Comparison of ENCODE assay signal across 10 cellular contexts in genomic region chr11:113274708-113275582, GRCh38. TPM values are rescaled to one million over a fixed set of nuclear protein-coding genes. Genes with fewer than 3 reads are reported as not detected.
A peak's percentile ranks its signal among the peaks of the same experiment; 100 is the strongest.
DNase-seq lines count a peak whose midpoint lies in the region; ATAC-seq, FAIRE-seq and TF ChIP-seq lines count a peak whose summit lies in the region.
"Had no signal": no experiment of that assay in that cellular context is flagged by ENCODE, and none has a peak within 500 bp of the region (broad histone marks: within the 10 kb centered on the region; RNA-seq: fewer than 3 reads in every experiment).

No MANE protein-coding gene starts in this region.

- H3K36me3 ChIP-seq in K562 (ENCODE audit: control insufficient read depth, insufficient read depth, low read length) (no peaks in the 10 kb centered on the region), HepG2 (replicated peaks in 1 of 2; ENCODE audit: control insufficient read depth in 1 of 2, insufficient read depth in 2 of 2, low read length in 2 of 2) (no peaks in the 10 kb centered on the region), osteoblast (ENCODE audit: insufficient read depth, low read length) (no peaks in the 10 kb centered on the region), hepatocyte (replicated peaks; ENCODE audit: insufficient read depth, low read depth) (no peaks in the 10 kb centered on the region)

- POLR2A ChIA-PET in K562 (lab: Yijun Ruan, JAX) (interaction anchor here (0.6 to 0.7 kb wide), 2 partner anchors 73 to 718 kb away, joined by 4 read pairs; no protein-coding TSS in a partner anchor), HepG2 (lab: Yijun Ruan, JAX) (no interaction called here)

- H3K9me2 ChIP-seq in hepatocyte (replicated peaks; ENCODE audit: insufficient read depth), result no peaks in the 10 kb centered on the region

- intact Hi-C loops in K562 (cut with micrococcal nuclease), result no loop called here
- intact Hi-C loops in HepG2 (cut with micrococcal nuclease; ENCODE audit: unreplicated experiment), result no loop called here

- CTCF ChIA-PET in K562 (lab: Yijun Ruan, JAX; ENCODE audit: low intra/inter-chr PET ratio) (no interaction called here), HepG2 (lab: Yijun Ruan, JAX; ENCODE audit: low intra/inter-chr PET ratio, low total read pairs) (no interaction called here)

- H3K79me2 ChIP-seq in K562 (ENCODE audit: control insufficient read depth, insufficient read depth, low read length) (no peaks in the 10 kb centered on the region), HepG2 (ENCODE audit: insufficient read depth, low read length) (no peaks in the 10 kb centered on the region), osteoblast (ENCODE audit: insufficient read depth, low read length) (no peaks in the 10 kb centered on the region), hepatocyte (no peaks in the 10 kb centered on the region)

- H3K9me3 ChIP-seq in K562 (replicated peaks; ENCODE audit: control insufficient read depth, insufficient read depth, low read depth, low read length) (no peaks in the 10 kb centered on the region), HepG2 (ENCODE audit: low read length) (no peaks in the 10 kb centered on the region), osteoblast (ENCODE audit: low read depth, low read length) (no peaks in the 10 kb centered on the region), hepatocyte (ENCODE audit: low read depth) (no peaks in the 10 kb centered on the region)

- BruUV-seq in K562 (replicated peaks; lab: Mats Ljungman, UMichigan), result no TSS peak
- BruUV-seq in HepG2 (replicated peaks; lab: Mats Ljungman, UMichigan), result no TSS peak

- peaks cover 37 to 58% of the 10 kb centered on the region in 2 experiments for H3K27me3 ChIP-seq in K562 (ENCODE audit: control insufficient read depth in 2 of 2, insufficient read depth in 2 of 2, low read length in 2 of 2)
- H3K27me3 ChIP-seq in HepG2 (ENCODE audit: control insufficient read depth in 1 of 2, insufficient read depth in 2 of 2, low read length in 2 of 2), result peaks cover 0 to 3% of the 10 kb centered on the region in 2 experiments; a peak in 2 of 5 replicates
- no peaks in the 10 kb centered on the region for H3K27me3 ChIP-seq in osteoblast (ENCODE audit: insufficient read depth, low read length)
- H3K27me3 ChIP-seq in hepatocyte, result no peaks in the 10 kb centered on the region

- 3% methylated on average over 17 of the region's 19 CpGs for WGBS in K562 (ENCODE audit: insufficient coverage, low coverage, missing lambda C conversion rate)
- 60% methylated on average over 19 of the region's 19 CpGs for WGBS in HepG2 (ENCODE audit: low lambda C conversion rate)
- WGBS in hepatocyte (ENCODE audit: low lambda C conversion rate, missing lambda C conversion rate), result 91% methylated on average over 19 of the region's 19 CpGs

- ATAC-seq in K562 (peak; percentile 56), HepG2 (peak; percentile 76), HG03025 (IDR thresholded peaks at IDR 0.05; ENCODE audit: low FRiP score, unreplicated experiment) (no peak)

- TF ChIP-seq RAD21 in K562 (CRISPR knock-in tag; conservative IDR thresholded peaks at IDR 0.05 in 1 of 2, IDR thresholded peaks at IDR 0.05 in 1 of 2) (0 out of 4 replicates have a peak, but pooled peaks of 1 of the 2 experiments have one; percentile 8), HepG2 (CRISPR knock-in tag; IDR thresholded peaks at IDR 0.05) (no peak)

- H3K4me2 ChIP-seq in K562 (ENCODE audit: insufficient read depth, low read length) (peak overlapping the region; percentile 55), HepG2 (ENCODE audit: low read depth, low read length) (no peak overlapping the region), osteoblast (ENCODE audit: insufficient read depth, low read length) (no peak overlapping the region), hepatocyte (no peak overlapping the region)

- peak overlapping the region; percentile 68 for H2AFZ ChIP-seq in K562 (ENCODE audit: low read depth, low read length)
- no peak overlapping the region for H2AFZ ChIP-seq in HepG2 (ENCODE audit: low read length)
- H2AFZ ChIP-seq in osteoblast (ENCODE audit: low read length), result no peak overlapping the region
- no peak overlapping the region for H2AFZ ChIP-seq in hepatocyte

- H3K9ac ChIP-seq in K562 (ENCODE audit: insufficient read depth in 1 of 2, low read depth in 2 of 2, low read length in 2 of 2), result peak overlapping the region in 1 of 2 experiments; percentile 35; a peak in 1 of 4 replicates
- H3K9ac ChIP-seq in HepG2 (ENCODE audit: insufficient read depth, low read depth, low read length), result no peak overlapping the region

- TF ChIP-seq EP300 in K562 (IDR thresholded peaks at IDR 0.05; ENCODE audit: low read length) (no peak), HepG2 (IDR thresholded peaks at IDR 0.05; ENCODE audit: low read depth in 2 of 2, low read length in 2 of 2) (no peak), HepG2 (CRISPR knock-in tag; IDR thresholded peaks at IDR 0.05; ENCODE audit: borderline replicate concordance) (no peak)

- TF ChIP-seq POLR2A in K562 (conservative IDR thresholded peaks at IDR 0.05), result no peak
- no peak for TF ChIP-seq POLR2A in HepG2 (IDR thresholded peaks at IDR 0.05; ENCODE audit: insufficient read depth in 1 of 2, low read depth in 2 of 2, low read length in 2 of 2)

- peak; percentile 4 for DNase-seq in Caki2 (ENCODE audit: low read depth)
- DNase-seq in LHCN-M2 (ENCODE audit: low read depth), result peak; percentile 31
- peak in 1 of 4 experiments; percentile 14 for DNase-seq in K562 (ENCODE audit: extremely low read depth in 1 of 4, low spot score in 3 of 4)
- DNase-seq in HepG2 (ENCODE audit: low spot score), result no peak
- DNase-seq in osteoblast (ENCODE audit: insufficient read length, low spot score, missing footprints), result no peak
- no peak for DNase-seq in hepatocyte (ENCODE audit: low spot score)
- no peak for DNase-seq in activated effector memory CD4-positive, alpha-beta T cell treated with Interleukin-2 at 50 U/mL for 16 hours
- DNase-seq: activated naive CD4-positive, alpha-beta T cell treated with anti-CD3 and anti-CD28 coated beads for 36 hours; NCI-H774 had no signal

- TF ChIP-seq CTCF in K562 (IDR thresholded peaks at IDR 0.05 in 2 of 3, conservative IDR thresholded peaks at IDR 0.05 in 1 of 3; ENCODE audit: insufficient read depth in 2 of 3, low read depth in 1 of 3, low read length in 3 of 3), result peak in 2 of 3 experiments; percentile 21 to 27; a peak in 1 of 6 replicates
- TF ChIP-seq CTCF in HepG2 (CRISPR knock-in tag; IDR thresholded peaks at IDR 0.05), result 0 out of 2 replicates have a peak, but pooled peaks have one; percentile 19
- no peak for TF ChIP-seq CTCF in osteoblast (IDR thresholded peaks at IDR 0.05; ENCODE audit: extremely low read depth, low read depth, low read length)
- no peak for TF ChIP-seq CTCF in hepatocyte (IDR thresholded peaks at IDR 0.05; ENCODE audit: poor library complexity)

- in situ Hi-C loops in Caki2 (cut with HindIII; ENCODE audit: low pct_unique_long_range_greater_than_20kb, low sequenced_read_pairs) (no loop called here), K562 (cut with MboI) (no loop called here), HepG2 (cut with HindIII; ENCODE audit: extremely low pct_ligation_motif_present, low pct_unique_long_range_greater_than_20kb) (loop anchor here (25.0 kb wide), 1 partner anchor 438 kb away; no protein-coding TSS in a partner anchor)

- no peak for FAIRE-seq in K562 (lab: Jason Lieb, UNC)
- FAIRE-seq in HepG2 (lab: Jason Lieb, UNC), result no peak

- H4K20me1 ChIP-seq in K562 (replicated peaks; ENCODE audit: control insufficient read depth, insufficient read depth, low read length), result no peaks in the 10 kb centered on the region
- no peaks in the 10 kb centered on the region for H4K20me1 ChIP-seq in HepG2 (ENCODE audit: insufficient read depth, low read length)
- H4K20me1 ChIP-seq in osteoblast (ENCODE audit: insufficient read depth, low read length), result no peaks in the 10 kb centered on the region
- no peaks in the 10 kb centered on the region for H4K20me1 ChIP-seq in hepatocyte (ENCODE audit: insufficient read depth, poor library complexity, severe bottlenecking)

- H3K27ac ChIP-seq in K562 (ENCODE audit: extremely low read depth, low read depth, low read length) (no peak overlapping the region), HepG2 (ENCODE audit: extremely low read length, insufficient read depth, low read length) (no peak overlapping the region), osteoblast (ENCODE audit: low read depth, low read length) (no peak overlapping the region), hepatocyte (no peak overlapping the region)

- peak overlapping the region; percentile 13; the same call in 1 of the 2 replicates for H3K4me3 ChIP-seq in K562
- H3K4me3 ChIP-seq in HepG2 (replicated peaks in 1 of 3; ENCODE audit: insufficient read depth in 1 of 3, low read depth in 2 of 3, low read length in 3 of 3), result no peak overlapping the region
- H3K4me3 ChIP-seq in osteoblast (ENCODE audit: insufficient read depth, low read length), result no peak overlapping the region
- no peak overlapping the region for H3K4me3 ChIP-seq in hepatocyte

- no peaks in the 10 kb centered on the region for H3K9me1 ChIP-seq in K562 (ENCODE audit: control insufficient read depth, insufficient read depth, low read length)

- H3K4me1 ChIP-seq in K562 (replicated peaks in 1 of 2; ENCODE audit: control insufficient read depth in 2 of 2, insufficient read depth in 2 of 2, low read length in 2 of 2) (no peaks in the 10 kb centered on the region), HepG2 (ENCODE audit: insufficient read depth, low read length) (no peaks in the 10 kb centered on the region), osteoblast (ENCODE audit: insufficient read depth, low read length) (no peaks in the 10 kb centered on the region), hepatocyte (ENCODE audit: insufficient read depth) (no peaks in the 10 kb centered on the region)

RNA-seq across cellular contexts. Expression of gene TTC12, which starts 39.4 kb away (rescaled TPM):
- 7.8 and 16.5 TPM in 2 replicates for total RNA-seq in Caki2 (2014; rRNA removed; shearing (Covaris generic); ENCODE audit: low replicate concordance)
- total RNA-seq in LHCN-M2 (2014; rRNA removed) (14.0 and 15.2 TPM in 2 replicates), K562 (2014; rRNA removed) (10.0 and 18.9 TPM in 2 replicates), K562 (2014; rRNA removed; fragmentation: Illumina TruSeq; extraction: Trizol) (15.1 and 15.3 TPM in 2 replicates), K562 (2015; rRNA removed; fragmentation: Illumina TruSeq; extraction: Trizol) (16.0 and 18.9 TPM in 2 replicates), K562 (2021) (8.4 and 8.5 TPM in 2 replicates), HepG2 (2016; rRNA removed; fragmentation: Illumina TruSeq; extraction: Trizol) (11.6 and 13.3 TPM in 2 replicates), osteoblast (21.4 and 23.9 TPM in 2 replicates), hepatocyte (10.5 and 12.4 TPM in 2 replicates)
- 8.1 TPM for polyA plus RNA-seq in LHCN-M2 (2012)
- total RNA-seq in K562 (2011; cell fraction: chromatin; rRNA removed; ENCODE audit: low replicate concordance), result 28.3 and 44.1 TPM in 2 replicates
- 12.5 and 15.3 TPM in 2 replicates for total RNA-seq in K562 (2011; cell fraction: nucleolus; rRNA removed)
- 13.1 and 21.4 TPM in 2 replicates for total RNA-seq in K562 (2011; cell fraction: nucleoplasm; rRNA removed)
- polyA plus RNA-seq in K562 (2011; rRNA removed) (10.2 and 13.4 TPM in 2 replicates), K562 (2014; fragmentation: Illumina TruSeq; extraction: Trizol) (12.1 and 14.0 TPM in 2 replicates), K562 (2014; fragmentation: Nextera tagmentation; extraction: Ambion mirVana) (1 to 10 TPM; 5.1 to 9.1 TPM), K562 (2014; rRNA removed) (9.4 and 19.9 TPM in 2 replicates), HepG2 (2011; rRNA removed) (4.0 and 5.4 TPM in 2 replicates), hepatocyte (9.2 and 9.4 TPM in 2 replicates)
- polyA plus RNA-seq in K562 (2011; cell fraction: cytosol; rRNA removed), result 4.3 and 4.8 TPM in 2 replicates
- polyA plus RNA-seq in K562 (2011; cell fraction: nucleus; rRNA removed), result 37.7 and 40.7 TPM in 2 replicates
- polyA plus RNA-seq in K562 (2012), result 7.1 and 9.9 TPM in 2 replicates
- polyA minus RNA-seq in K562 (2011; rRNA and poly(A)+ RNA removed), result 13.0 and 20.5 TPM in 2 replicates
- polyA minus RNA-seq in K562 (2011; cell fraction: cytosol; rRNA and poly(A)+ RNA removed), result 2.5 and 7.3 TPM in 2 replicates
- 26.5 and 41.2 TPM in 2 replicates for polyA minus RNA-seq in K562 (2011; cell fraction: nucleus; rRNA and poly(A)+ RNA removed)
- total RNA-seq in HepG2 (2016; cell fraction: cytosol; rRNA removed; fragmentation: Illumina TruSeq; extraction: Trizol; ENCODE audit: low read depth), result 1.5 and 4.2 TPM in 2 replicates
- total RNA-seq in HepG2 (2016; cell fraction: insoluble cytoplasmic fraction; rRNA removed; fragmentation: Illumina TruSeq; extraction: Trizol), result 10.8 and 17.7 TPM in 2 replicates
- 2.4 and 3.7 TPM in 2 replicates for total RNA-seq in HepG2 (2016; cell fraction: membrane; rRNA removed; fragmentation: Illumina TruSeq; extraction: Trizol)
- total RNA-seq in HepG2 (2016; cell fraction: nucleus; rRNA removed; fragmentation: Illumina TruSeq; extraction: Trizol), result 19.9 and 22.6 TPM in 2 replicates
- 1.7 and 2.4 TPM in 2 replicates for polyA plus RNA-seq in HepG2 (2011; cell fraction: cytosol; rRNA removed)
- 13.0 and 16.1 TPM in 2 replicates for polyA plus RNA-seq in HepG2 (2011; cell fraction: nucleus; rRNA removed)
- 2.4 and 3.4 TPM in 2 replicates for polyA plus RNA-seq in HepG2 (2012)
- 0.66 and 1.2 TPM in 2 replicates for polyA plus RNA-seq in HepG2 (2016; cell fraction: cytosol; fragmentation: Illumina TruSeq; extraction: Trizol; ENCODE audit: low read depth)
- polyA plus RNA-seq in HepG2 (2016; cell fraction: insoluble cytoplasmic fraction; fragmentation: Illumina TruSeq; extraction: Trizol; ENCODE audit: low read depth), result 7.8 and 11.9 TPM in 2 replicates
- 1.2 and 1.5 TPM in 2 replicates for polyA plus RNA-seq in HepG2 (2016; cell fraction: membrane; fragmentation: Illumina TruSeq; extraction: Trizol; ENCODE audit: low read depth)
- polyA plus RNA-seq in HepG2 (2016; cell fraction: nucleus; fragmentation: Illumina TruSeq; extraction: Trizol; ENCODE audit: insufficient read depth, low read depth), result 10.1 and 15.5 TPM in 2 replicates
- polyA minus RNA-seq in HepG2 (2011; rRNA and poly(A)+ RNA removed; ENCODE audit: low replicate concordance), result 4.6 and 13.0 TPM in 2 replicates
- 1.9 and 3.1 TPM in 2 replicates for polyA minus RNA-seq in HepG2 (2011; cell fraction: cytosol; rRNA and poly(A)+ RNA removed)
- polyA minus RNA-seq in HepG2 (2011; cell fraction: nucleus; rRNA and poly(A)+ RNA removed), result 32.6 and 33.7 TPM in 2 replicates

Comparison
In these comparisons a context has a peak if more than half of its experiments do, and no peak if none do; other contexts are left out.
1. DNase-seq: peak in Caki2 (single experiment) and LHCN-M2 (single experiment); none in HepG2 (single experiment), osteoblast (single experiment), hepatocyte (single experiment) and activated effector memory CD4-positive, alpha-beta T cell treated with Interleukin-2 at 50 U/mL for 16 hours (single experiment).
2. CTCF ChIP-seq: peak in K562 (2 of 3) and HepG2 (single experiment); none in osteoblast (single experiment) and hepatocyte (single experiment).